Comparison of ENCODE assay signal across 1 cellular context in the genomic region with DNA sequence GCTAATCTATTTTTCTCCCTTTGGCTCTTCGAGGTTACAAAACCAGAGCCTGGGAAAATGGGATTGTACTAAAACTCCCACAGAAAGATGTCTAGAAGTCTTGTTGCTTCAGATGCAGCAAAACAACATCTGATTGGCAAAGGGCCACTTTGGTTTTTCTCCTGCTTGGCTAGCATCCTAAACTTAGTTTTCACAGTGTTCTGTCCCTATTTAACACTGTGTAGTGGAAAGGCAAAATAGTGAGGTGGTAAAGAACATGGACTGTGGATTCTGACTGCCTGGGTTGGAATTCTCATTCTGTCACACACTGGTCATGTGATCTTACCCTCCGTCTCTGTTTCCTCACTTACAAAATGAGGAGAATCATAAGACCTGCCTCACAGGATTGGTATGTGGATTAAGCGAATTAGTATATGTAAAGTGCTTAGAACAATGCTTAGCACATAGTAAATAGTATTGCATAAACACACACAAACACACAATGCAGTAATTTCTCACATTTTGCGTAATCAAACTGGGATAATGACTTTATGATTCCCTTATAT.
TF ChIP-seq lines count a peak whose summit lies in the region.

No MANE protein-coding gene starts in this region.

TF ChIP-seq in HepG2, 621 proteins besides CTCF, POLR2A, EP300 and RAD21:
- TF ChIP-seq RFX3 (CRISPR knock-in tag; IDR thresholded peaks at IDR 0.05) = no peak
- no peak for TF ChIP-seq THYN1 (CRISPR knock-in tag; IDR thresholded peaks at IDR 0.05; ENCODE audit: borderline replicate concordance, low read depth)
- no peak for TF ChIP-seq ADNP (CRISPR knock-in tag; IDR thresholded peaks at IDR 0.05)
- TF ChIP-seq, protein P1, sequence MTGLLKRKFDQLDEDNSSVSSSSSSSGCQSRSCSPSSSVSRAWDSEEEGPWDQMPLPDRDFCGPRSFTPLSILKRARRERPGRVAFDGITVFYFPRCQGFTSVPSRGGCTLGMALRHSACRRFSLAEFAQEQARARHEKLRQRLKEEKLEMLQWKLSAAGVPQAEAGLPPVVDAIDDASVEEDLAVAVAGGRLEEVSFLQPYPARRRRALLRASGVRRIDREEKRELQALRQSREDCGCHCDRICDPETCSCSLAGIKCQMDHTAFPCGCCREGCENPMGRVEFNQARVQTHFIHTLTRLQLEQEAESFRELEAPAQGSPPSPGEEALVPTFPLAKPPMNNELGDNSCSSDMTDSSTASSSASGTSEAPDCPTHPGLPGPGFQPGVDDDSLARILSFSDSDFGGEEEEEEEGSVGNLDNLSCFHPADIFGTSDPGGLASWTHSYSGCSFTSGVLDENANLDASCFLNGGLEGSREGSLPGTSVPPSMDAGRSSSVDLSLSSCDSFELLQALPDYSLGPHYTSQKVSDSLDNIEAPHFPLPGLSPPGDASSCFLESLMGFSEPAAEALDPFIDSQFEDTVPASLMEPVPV (CRISPR knock-in tag; IDR thresholded peaks at IDR 0.05) = no peak
- TF ChIP-seq, protein P2, sequence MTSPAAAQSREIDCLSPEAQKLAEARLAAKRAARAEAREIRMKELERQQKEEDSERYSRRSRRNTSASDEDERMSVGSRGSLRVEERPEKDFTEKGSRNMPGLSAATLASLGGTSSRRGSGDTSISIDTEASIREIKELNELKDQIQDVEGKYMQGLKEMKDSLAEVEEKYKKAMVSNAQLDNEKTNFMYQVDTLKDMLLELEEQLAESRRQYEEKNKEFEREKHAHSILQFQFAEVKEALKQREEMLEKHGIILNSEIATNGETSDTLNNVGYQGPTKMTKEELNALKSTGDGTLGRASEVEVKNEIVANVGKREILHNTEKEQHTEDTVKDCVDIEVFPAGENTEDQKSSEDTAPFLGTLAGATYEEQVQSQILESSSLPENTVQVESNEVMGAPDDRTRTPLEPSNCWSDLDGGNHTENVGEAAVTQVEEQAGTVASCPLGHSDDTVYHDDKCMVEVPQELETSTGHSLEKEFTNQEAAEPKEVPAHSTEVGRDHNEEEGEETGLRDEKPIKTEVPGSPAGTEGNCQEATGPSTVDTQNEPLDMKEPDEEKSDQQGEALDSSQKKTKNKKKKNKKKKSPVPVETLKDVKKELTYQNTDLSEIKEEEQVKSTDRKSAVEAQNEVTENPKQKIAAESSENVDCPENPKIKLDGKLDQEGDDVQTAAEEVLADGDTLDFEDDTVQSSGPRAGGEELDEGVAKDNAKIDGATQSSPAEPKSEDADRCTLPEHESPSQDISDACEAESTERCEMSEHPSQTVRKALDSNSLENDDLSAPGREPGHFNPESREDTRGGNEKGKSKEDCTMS (CRISPR knock-in tag; conservative IDR thresholded peaks at IDR 0.05) = no peak
- TF ChIP-seq, protein P3, sequence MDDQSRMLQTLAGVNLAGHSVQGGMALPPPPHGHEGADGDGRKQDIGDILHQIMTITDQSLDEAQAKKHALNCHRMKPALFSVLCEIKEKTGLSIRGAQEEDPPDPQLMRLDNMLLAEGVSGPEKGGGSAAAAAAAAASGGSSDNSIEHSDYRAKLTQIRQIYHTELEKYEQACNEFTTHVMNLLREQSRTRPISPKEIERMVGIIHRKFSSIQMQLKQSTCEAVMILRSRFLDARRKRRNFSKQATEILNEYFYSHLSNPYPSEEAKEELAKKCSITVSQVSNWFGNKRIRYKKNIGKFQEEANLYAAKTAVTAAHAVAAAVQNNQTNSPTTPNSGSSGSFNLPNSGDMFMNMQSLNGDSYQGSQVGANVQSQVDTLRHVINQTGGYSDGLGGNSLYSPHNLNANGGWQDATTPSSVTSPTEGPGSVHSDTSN (CRISPR knock-in tag; IDR thresholded peaks at IDR 0.05; ENCODE audit: borderline replicate concordance) = no peak
TF ChIP-seq in HepG2: peak in this region for 0.
